Comparison of ENCODE assay signal across 15 cellular contexts in the genomic region with DNA sequence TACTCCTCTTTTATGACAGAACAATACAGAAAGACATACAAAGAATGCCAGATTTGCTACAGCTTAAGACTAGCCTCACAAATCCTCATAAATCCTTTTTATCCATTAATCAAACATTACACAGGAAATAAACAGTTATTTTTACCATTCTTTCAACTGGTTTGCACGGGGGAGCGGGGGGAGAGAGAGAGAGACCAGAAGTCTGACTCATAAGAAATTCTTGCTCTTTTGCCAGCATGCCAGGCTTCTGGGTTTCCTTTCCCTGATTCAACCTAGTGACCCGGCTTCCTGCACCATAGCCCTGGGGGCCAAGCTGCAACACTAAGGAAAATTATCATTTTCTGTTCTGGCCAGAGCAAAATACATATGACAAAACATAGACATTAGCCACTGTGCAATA. TPM values are rescaled to one million over a fixed set of nuclear protein-coding genes. Genes with fewer than 3 reads are reported as not detected.
A peak's percentile ranks its signal among the peaks of the same experiment; 100 is the strongest.
DNase-seq lines count a peak whose midpoint lies in the region; ATAC-seq, FAIRE-seq and TF ChIP-seq lines count a peak whose summit lies in the region.
"Had no signal": no experiment of that assay in that cellular context is flagged by ENCODE, and none has a peak within 500 bp of the region (broad histone marks: within the 10 kb centered on the region; RNA-seq: fewer than 3 reads in every experiment).

No MANE protein-coding gene starts in this region.

- no peak overlapping the region for H3K27ac Mint-ChIP-seq in T-helper 17 cell
- H3K27ac Mint-ChIP-seq: stimulated activated effector memory CD8-positive, alpha-beta T cell treated with anti-CD3 and anti-CD28 coated beads, Interleukin-12 subunit alpha, Interleukin-12 subunit beta, amount 100 ng/mL, for 72 hours had no signal

- CTCF ChIA-PET in PC-9 (lab: Charles Lee): no interaction called here
- CTCF ChIA-PET in endothelial cell of umbilical vein (lab: Charles Lee): no interaction called here

- no TSS peak for BruUV-seq in PC-9 (replicated peaks; lab: Mats Ljungman, UMichigan)
- BruUV-seq in endothelial cell of umbilical vein (replicated peaks; lab: Mats Ljungman, UMichigan): no TSS peak

- H3K27ac ChIP-seq in PC-9 (no peak overlapping the region), endothelial cell of umbilical vein (ENCODE audit: insufficient read depth, low read depth, low read length) (peak overlapping the region; percentile 76), osteoblast (ENCODE audit: low read depth, low read length) (no peak overlapping the region)
- H3K27ac ChIP-seq: BLaER1 treated with 17β-estradiol and CSF1 and Interleukin-3, amounts not matched to agents 10 nM and 100 nM had no signal

- H3K9me3 ChIP-seq in PC-9 (ENCODE audit: insufficient read depth, low read depth) (no peaks in the 10 kb centered on the region; the same call in 1 of the 2 replicates), endothelial cell of umbilical vein (replicated peaks; ENCODE audit: control insufficient read depth, insufficient read depth, low read length) (no peaks in the 10 kb centered on the region), osteoblast (ENCODE audit: low read depth, low read length) (peaks cover 3% of the 10 kb centered on the region), T-helper 17 cell (ENCODE audit: control insufficient read depth, low read length, poor library complexity, severe bottlenecking) (no peaks in the 10 kb centered on the region)

- no peak overlapping the region for H3K4me3 Mint-ChIP-seq in T-helper 17 cell
- H3K4me3 Mint-ChIP-seq: stimulated activated effector memory CD8-positive, alpha-beta T cell treated with anti-CD3 and anti-CD28 coated beads, Interleukin-12 subunit alpha, Interleukin-12 subunit beta, amount 100 ng/mL, for 72 hours had no signal

- DNase-seq in Caki2 (ENCODE audit: low read depth) (peak; percentile 4), PC-9 (peak; percentile 30 to 42), endothelial cell of umbilical vein (ENCODE audit: low read depth, low spot score) (peak; percentile 86), osteoblast (ENCODE audit: insufficient read length, low spot score, missing footprints) (peak; percentile 19), globus pallidus (ENCODE audit: low spot score) (no peak), T-helper 17 cell (no peak), GM12892 (ENCODE audit: insufficient read length) (no peak), NCI-H446 (lab: John Stamatoyannopoulos, UW) (no peak)
- DNase-seq: activated CD4-positive, alpha-beta T cell treated with anti-CD3 and anti-CD28 coated beads, Interleukin-2, amount 50 U/mL, for 48 hours; activated naive CD4-positive, alpha-beta T cell treated with Interleukin-2 at 50 U/mL for 16 hours; NCI-H1048; NCI-H774 had no signal

- H3K36me3 ChIP-seq in PC-9 (ENCODE audit: low read depth) (no peaks in the 10 kb centered on the region), endothelial cell of umbilical vein (ENCODE audit: control insufficient read depth in 2 of 2, extremely low read depth in 1 of 2, insufficient read depth in 2 of 2, low read length in 2 of 2) (no peaks in the 10 kb centered on the region), osteoblast (ENCODE audit: insufficient read depth, low read length) (no peaks in the 10 kb centered on the region)
- H3K36me3 ChIP-seq: BLaER1 treated with 17β-estradiol and CSF1 and Interleukin-3, amounts not matched to agents 10 nM and 100 nM; HAP-1 had no signal

- H3K36me3 Mint-ChIP-seq in T-helper 17 cell (ENCODE audit: low read depth): no peaks in the 10 kb centered on the region
- H3K36me3 Mint-ChIP-seq: stimulated activated effector memory CD8-positive, alpha-beta T cell treated with anti-CD3 and anti-CD28 coated beads, Interleukin-12 subunit alpha, Interleukin-12 subunit beta, amount 100 ng/mL, for 72 hours had no signal

- no peak overlapping the region for H3K4me3 ChIP-seq in PC-9
- H3K4me3 ChIP-seq in endothelial cell of umbilical vein (replicated peaks in 1 of 3; ENCODE audit: insufficient read depth in 1 of 3, low read depth in 1 of 3, low read length in 3 of 3): no peak overlapping the region
- H3K4me3 ChIP-seq in osteoblast (ENCODE audit: insufficient read depth, low read length): no peak overlapping the region
- H3K4me3 ChIP-seq: BLaER1 treated with 17β-estradiol and CSF1 and Interleukin-3, amounts not matched to agents 10 nM and 100 nM; HAP-1 had no signal

- in situ Hi-C loops in Caki2 (cut with HindIII; ENCODE audit: low pct_unique_long_range_greater_than_20kb, low sequenced_read_pairs): no loop called here

- TF ChIP-seq CTCF in PC-9 (conservative IDR thresholded peaks at IDR 0.05): no peak
- no peak for TF ChIP-seq CTCF in endothelial cell of umbilical vein (IDR thresholded peaks at IDR 0.05; ENCODE audit: extremely low read depth in 1 of 2, insufficient read depth in 1 of 2, low read depth in 1 of 2, low read length in 2 of 2)
- no peak for TF ChIP-seq CTCF in osteoblast (IDR thresholded peaks at IDR 0.05; ENCODE audit: extremely low read depth, low read depth, low read length)

- H3K4me1 ChIP-seq in PC-9 (replicated peaks; ENCODE audit: insufficient read depth) (no peaks in the 10 kb centered on the region), endothelial cell of umbilical vein (ENCODE audit: control insufficient read depth, extremely low read depth, insufficient read depth, low read length) (peaks cover 39% of the 10 kb centered on the region), osteoblast (ENCODE audit: insufficient read depth, low read length) (peaks cover 6% of the 10 kb centered on the region)
- H3K4me1 ChIP-seq: HAP-1 had no signal

- peaks cover 7% of the 10 kb centered on the region for H3K4me1 Mint-ChIP-seq in T-helper 17 cell

- FAIRE-seq in endothelial cell of umbilical vein (lab: Jason Lieb, UNC): peak; percentile 76
- no peak for FAIRE-seq in GM12892 (lab: Jason Lieb, UNC)

- H3K27me3 ChIP-seq in PC-9 (ENCODE audit: insufficient read depth, low read depth): no peaks in the 10 kb centered on the region
- no peaks in the 10 kb centered on the region for H3K27me3 ChIP-seq in endothelial cell of umbilical vein (ENCODE audit: control insufficient read depth in 2 of 2, insufficient read depth in 2 of 2, low read length in 2 of 2)
- H3K27me3 ChIP-seq in osteoblast (ENCODE audit: insufficient read depth, low read length): no peaks in the 10 kb centered on the region

- H3K4me2 ChIP-seq in PC-9: no peak overlapping the region
- peak overlapping the region; percentile 47 for H3K4me2 ChIP-seq in endothelial cell of umbilical vein (ENCODE audit: insufficient read depth, low read length)
- H3K4me2 ChIP-seq in osteoblast (ENCODE audit: insufficient read depth, low read length): no peak overlapping the region
- H3K4me2 ChIP-seq: BLaER1 treated with 17β-estradiol and CSF1 and Interleukin-3, amounts not matched to agents 10 nM and 100 nM had no signal

- dilution Hi-C loops in endothelial cell of umbilical vein (cut with MboI; ENCODE audit: extremely low pct_ligation_motif_present, low sequenced_read_pairs): no loop called here

- no peaks in the 10 kb centered on the region for H3K9me1 ChIP-seq in endothelial cell of umbilical vein (replicated peaks; ENCODE audit: control insufficient read depth, extremely low read depth, insufficient read depth, low read length)

- POLR2A ChIA-PET in PC-9 (lab: Charles Lee; ENCODE audit: unreplicated experiment) (no interaction called here), endothelial cell of umbilical vein (lab: Charles Lee) (no interaction called here)

- peak; percentile 36 for TF ChIP-seq POLR2A in endothelial cell of umbilical vein (IDR thresholded peaks at IDR 0.05; ENCODE audit: low read depth, low read length)
- no peak for TF ChIP-seq POLR2A in GM12892 (IDR thresholded peaks at IDR 0.05; ENCODE audit: low read depth, low read length)

- H4K20me1 ChIP-seq in PC-9 (ENCODE audit: insufficient read depth) (no peaks in the 10 kb centered on the region), endothelial cell of umbilical vein (replicated peaks; ENCODE audit: control insufficient read depth, extremely low read depth, insufficient read depth, low read length) (no peaks in the 10 kb centered on the region), osteoblast (ENCODE audit: insufficient read depth, low read length) (no peaks in the 10 kb centered on the region)
- H4K20me1 ChIP-seq: BLaER1 treated with 17β-estradiol and CSF1 and Interleukin-3, amounts not matched to agents 10 nM and 100 nM had no signal

- intact Hi-C loops in PC-9 (cut with micrococcal nuclease; ENCODE audit: unreplicated experiment) (loop anchor here (10.0 kb wide), 1 partner anchor 1014 kb away; a partner anchor contains a TSS), endothelial cell of umbilical vein (cut with micrococcal nuclease) (loop anchor here (1.0 to 10.0 kb wide), 4 partner anchors 86 to 1528 kb away; a partner anchor contains a TSS)

- H2AFZ ChIP-seq in PC-9 (no peak overlapping the region), endothelial cell of umbilical vein (ENCODE audit: low read depth, low read length) (peak overlapping the region; percentile 26), osteoblast (ENCODE audit: low read length) (peak overlapping the region; percentile 29)

- H3K79me2 ChIP-seq in PC-9 (ENCODE audit: low read depth) (no peaks in the 10 kb centered on the region), endothelial cell of umbilical vein (ENCODE audit: control insufficient read depth, insufficient read depth, low read length) (no peaks in the 10 kb centered on the region), osteoblast (ENCODE audit: insufficient read depth, low read length) (no peaks in the 10 kb centered on the region)

- H3K27me3 Mint-ChIP-seq in T-helper 17 cell: no peaks in the 10 kb centered on the region

- H3K9ac ChIP-seq in endothelial cell of umbilical vein (replicated peaks; ENCODE audit: extremely low read depth, insufficient read depth, low read length): peak overlapping the region; percentile 31
- H3K9ac ChIP-seq: BLaER1 treated with 17β-estradiol and CSF1 and Interleukin-3, amounts not matched to agents 10 nM and 100 nM had no signal

- ATAC-seq in T-helper 17 cell: no peak
- ATAC-seq: stimulated activated effector memory CD8-positive, alpha-beta T cell treated with anti-CD3 and anti-CD28 coated beads, Interleukin-12 subunit alpha, Interleukin-12 subunit beta, amount 100 ng/mL, for 72 hours had no signal

- H3K9me2 ChIP-seq in PC-9 (ENCODE audit: insufficient read depth): no peaks in the 10 kb centered on the region

- no peaks in the 10 kb centered on the region for H3F3A ChIP-seq in PC-9 (ENCODE audit: insufficient read depth, low read depth)

RNA-seq across cellular contexts. Expression of a gene that starts 6.8 kb away (rescaled TPM):
- 6.0 and 20.2 TPM in 2 replicates for total RNA-seq in Caki2 (2014; rRNA removed; shearing (Covaris generic); ENCODE audit: low replicate concordance)
- 18.6 and 23.3 TPM in 2 replicates for total RNA-seq in PC-9 (2021)
- 12.3 and 14.3 TPM in 2 replicates for total RNA-seq in endothelial cell of umbilical vein
- polyA plus RNA-seq in endothelial cell of umbilical vein: 18.0 and 19.7 TPM in 2 replicates
- polyA plus RNA-seq in endothelial cell of umbilical vein (2011; cell fraction: cytosol; rRNA removed): 12.3 and 16.2 TPM in 2 replicates
- 96.3 and 130 TPM in 2 replicates for polyA plus RNA-seq in endothelial cell of umbilical vein (2011; cell fraction: nucleus; rRNA removed)
- polyA plus RNA-seq in endothelial cell of umbilical vein (2012): 20.2 and 22.6 TPM in 2 replicates
- 48.2 and 49.1 TPM in 2 replicates for polyA minus RNA-seq in endothelial cell of umbilical vein
- 12.5 TPM for polyA minus RNA-seq in endothelial cell of umbilical vein (2011; cell fraction: cytosol; rRNA and poly(A)+ RNA removed)
- polyA minus RNA-seq in endothelial cell of umbilical vein (2011; cell fraction: nucleus; rRNA and poly(A)+ RNA removed): 38.6 and 51.6 TPM in 2 replicates
- 33.9 and 34.0 TPM in 2 replicates for total RNA-seq in osteoblast
- 10 to 100 TPM; 11.0 to 13.1 TPM for total RNA-seq in T-helper 17 cell
- polyA plus RNA-seq in GM12892 (2012; ENCODE audit: missing spikeins): 20.1 TPM

Comparison
In these comparisons a context has a peak if more than half of its experiments do, and no peak if none do; other contexts are left out.
1. DNase-seq: peak in Caki2 (single experiment), PC-9 (2 of 2), endothelial cell of umbilical vein (single experiment) and osteoblast (single experiment); none in globus pallidus (single experiment), T-helper 17 cell (0 of 3), GM12892 (single experiment) and NCI-H446 (0 of 2).